21 cellular contexts compared by ENCODE assay signal in genomic region chr10:63752318-63752717, GRCh38.
"Had no signal": no experiment of that assay in that cellular context is flagged by ENCODE, and none has a peak within 500 bp of the region (broad histone marks: within the 10 kb centered on the region; RNA-seq: fewer than 3 reads in every experiment).

No MANE protein-coding gene starts in this region.

- H3K4me1 Mint-ChIP-seq: memory B cell; stimulated activated memory B cell treated with anti-CD40 and anti-IgM and Interleukin-4, amounts not matched to agents 10 μg/mL and 1 μg/mL and 100 μg/mL, for 72 hours had no signal

- H3K4me1 ChIP-seq: foreskin keratinocyte, left ventricle myocardium inferior, psoas muscle, right lobe of liver, testis, tibial nerve, upper lobe of right lung, vagina had no signal

- H3K4me3 Mint-ChIP-seq: endodermal cell; memory B cell; natural killer cell treated with Interleukin-12 subunit alpha and Interleukin-12 subunit beta and Interleukin-15 and Interleukin-18, amount 100 ng/mL, for 72 hours; stimulated activated memory B cell treated with anti-CD40 and anti-IgM and Interleukin-4, amounts not matched to agents 10 μg/mL and 1 μg/mL and 100 μg/mL, for 72 hours; stimulated activated naive CD8-positive, alpha-beta T cell treated with anti-CD3 and anti-CD28 coated beads, Interleukin-15, Interleukin-2, amounts not matched to agents 100 ng/mL and 50 ng/mL, for 24 hours had no signal

- ATAC-seq: foreskin keratinocyte; left cardiac atrium; lower lobe of right lung; natural killer cell treated with Interleukin-12 subunit alpha and Interleukin-12 subunit beta and Interleukin-15 and Interleukin-18, amount 100 ng/mL, for 72 hours; psoas muscle; right lobe of liver; stimulated activated memory B cell treated with anti-CD40 and anti-IgM and Interleukin-4, amounts not matched to agents 10 μg/mL and 1 μg/mL and 100 μg/mL, for 72 hours; upper lobe of right lung had no signal

- H3K9me3 Mint-ChIP-seq: natural killer cell treated with Interleukin-12 subunit alpha and Interleukin-12 subunit beta and Interleukin-15 and Interleukin-18, amount 100 ng/mL, for 72 hours; stimulated activated memory B cell treated with anti-CD40 and anti-IgM and Interleukin-4, amounts not matched to agents 10 μg/mL and 1 μg/mL and 100 μg/mL, for 72 hours; stimulated activated naive CD8-positive, alpha-beta T cell treated with anti-CD3 and anti-CD28 coated beads, Interleukin-15, Interleukin-2, amounts not matched to agents 100 ng/mL and 50 ng/mL, for 24 hours had no signal

- H3K36me3 Mint-ChIP-seq: memory B cell; natural killer cell treated with Interleukin-12 subunit alpha and Interleukin-12 subunit beta and Interleukin-15 and Interleukin-18, amount 100 ng/mL, for 72 hours; stimulated activated memory B cell treated with anti-CD40 and anti-IgM and Interleukin-4, amounts not matched to agents 10 μg/mL and 1 μg/mL and 100 μg/mL, for 72 hours had no signal

- H3K27ac ChIP-seq: foreskin keratinocyte, left ventricle myocardium inferior, lower lobe of right lung, psoas muscle, right lobe of liver, testis, tibial nerve, upper lobe of right lung, vagina had no signal

- DNase-seq: dermis blood vessel endothelial cell; endodermal cell; erythroblast; foreskin keratinocyte; kidney; left cardiac atrium; left ventricle myocardium inferior; lower lobe of right lung; midbrain; psoas muscle; retina; right lobe of liver; stimulated activated CD4-positive, alpha-beta T cell treated with anti-CD3 and anti-CD28 coated beads, Interleukin-4, amount 100 ng/mL, for 1 hour; testis; upper lobe of right lung had no signal

- H3K36me3 ChIP-seq: left ventricle myocardium inferior, lower lobe of right lung, right lobe of liver, tibial nerve, upper lobe of right lung, vagina had no signal

- H3K27me3 ChIP-seq: right lobe of liver, testis, tibial nerve, upper lobe of right lung, vagina had no signal

- H3K27ac Mint-ChIP-seq: endodermal cell; memory B cell; natural killer cell treated with Interleukin-12 subunit alpha and Interleukin-12 subunit beta and Interleukin-15 and Interleukin-18, amount 100 ng/mL, for 72 hours; stimulated activated memory B cell treated with anti-CD40 and anti-IgM and Interleukin-4, amounts not matched to agents 10 μg/mL and 1 μg/mL and 100 μg/mL, for 72 hours; stimulated activated naive CD8-positive, alpha-beta T cell treated with anti-CD3 and anti-CD28 coated beads, Interleukin-15, Interleukin-2, amounts not matched to agents 100 ng/mL and 50 ng/mL, for 24 hours had no signal

- H3K4me3 ChIP-seq: left ventricle myocardium inferior, lower lobe of right lung, psoas muscle, right lobe of liver, testis, tibial nerve, upper lobe of right lung, vagina had no signal

- H3K9me3 ChIP-seq: lower lobe of right lung, psoas muscle, right lobe of liver, testis, upper lobe of right lung, vagina had no signal

- H3K27me3 Mint-ChIP-seq: stimulated activated memory B cell treated with anti-CD40 and anti-IgM and Interleukin-4, amounts not matched to agents 10 μg/mL and 1 μg/mL and 100 μg/mL, for 72 hours had no signal
